ENCODE assay signal across 10 cellular contexts in the genomic region with DNA sequence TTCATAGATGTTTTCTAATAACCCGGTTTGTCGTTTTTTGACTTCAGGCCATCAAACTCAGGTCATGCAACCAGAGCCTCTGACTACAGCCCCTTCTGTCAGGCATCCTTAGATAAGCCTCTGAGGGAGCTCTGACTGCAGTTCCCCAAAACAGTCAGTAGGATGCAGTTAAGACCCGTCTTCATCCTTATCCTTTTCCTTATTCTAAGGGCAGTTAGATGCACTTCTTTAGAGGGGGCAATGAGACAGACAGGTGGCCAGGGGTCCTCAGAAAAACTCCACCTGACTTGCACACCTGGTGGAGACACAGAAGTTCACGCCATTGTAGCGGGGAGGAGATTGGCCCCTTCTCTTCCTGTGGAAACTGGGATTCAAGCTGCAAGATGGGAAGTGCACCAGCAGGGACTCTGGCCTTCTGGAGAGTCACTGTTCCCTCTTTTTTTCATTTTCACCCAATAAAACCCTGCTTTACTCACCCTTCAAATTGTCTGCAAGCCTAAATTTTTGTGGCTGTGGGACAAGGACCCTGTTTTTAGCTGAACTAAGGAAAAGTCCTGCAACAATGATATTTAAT.
DNase-seq lines count a peak whose midpoint lies in the region; ATAC-seq and TF ChIP-seq lines count a peak whose summit lies in the region.
"Had no signal": no experiment of that assay in that cellular context is flagged by ENCODE, and none has a peak within 500 bp of the region (broad histone marks: within the 10 kb centered on the region; RNA-seq: fewer than 3 reads in every experiment).

No MANE protein-coding gene starts in this region.

- no peaks in the 10 kb centered on the region for H3K27me3 ChIP-seq in tibial nerve

- H3K27ac ChIP-seq in VCaP (no peak overlapping the region), tibial nerve (no peak overlapping the region)

- CTCF ChIA-PET in activated CD4-positive, alpha-beta T cell treated with anti-CD3 and anti-CD28 coated beads for 36 hours (lab: Charles Lee): interaction anchor here (0.7 to 1.1 kb wide), 3 partner anchors 76 to 208 kb away, joined by 3 read pairs; no protein-coding TSS in a partner anchor

- TF ChIP-seq EP300 in tibial nerve (IDR thresholded peaks at IDR 0.05): no peak

- no peaks in the 10 kb centered on the region for H3K4me1 Mint-ChIP-seq in activated CD4-positive, alpha-beta T cell treated with anti-CD3 and anti-CD28 coated beads for 36 hours

- no peak overlapping the region for H3K27ac Mint-ChIP-seq in activated CD4-positive, alpha-beta T cell treated with anti-CD3 and anti-CD28 coated beads for 36 hours

- H3K9me3 Mint-ChIP-seq in activated CD4-positive, alpha-beta T cell treated with anti-CD3 and anti-CD28 coated beads for 36 hours (ENCODE audit: low read depth): peaks cover 3% of the 10 kb centered on the region

- DNase-seq in Daoy (ENCODE audit: low read depth): peak; percentile 7
- DNase-seq in kidney tubule cell (ENCODE audit: low spot score): peak; percentile 19
- DNase-seq in SW480 (ENCODE audit: low spot score): no peak
- DNase-seq in activated CD4-positive, alpha-beta T cell treated with anti-CD3 and anti-CD28 coated beads for 36 hours: no peak
- DNase-seq in tibial nerve (ENCODE audit: low spot score in 2 of 2): no peak
- DNase-seq: NCI-H1436 had no signal

- WGBS in tibial nerve, 2 donors: 37 to 42% methylated on average over 5 of the region's 5 CpGs

- no peak for TF ChIP-seq POLR2A in tibial nerve (IDR thresholded peaks at IDR 0.05)

- no peak overlapping the region for H3K4me3 Mint-ChIP-seq in activated CD4-positive, alpha-beta T cell treated with anti-CD3 and anti-CD28 coated beads for 36 hours

- peaks cover 2% of the 10 kb centered on the region for H3K27me3 Mint-ChIP-seq in activated CD4-positive, alpha-beta T cell treated with anti-CD3 and anti-CD28 coated beads for 36 hours

- no peaks in the 10 kb centered on the region for H3K36me3 ChIP-seq in tibial nerve

- H3K9me3 ChIP-seq in tibial nerve: peaks cover 0 to 7% (median 0%) of the 10 kb centered on the region in 4 donors

- no peak overlapping the region for H3K4me3 ChIP-seq in tibial nerve
- H3K4me3 ChIP-seq: lung had no signal

- TF ChIP-seq CTCF in VCaP (conservative IDR thresholded peaks at IDR 0.05) (peak; percentile 58), tibial nerve (IDR thresholded peaks at IDR 0.05) (no peak)

- ATAC-seq in HG02981 (IDR thresholded peaks at IDR 0.05; ENCODE audit: unreplicated experiment) (peak; percentile 65), HG03378 (IDR thresholded peaks at IDR 0.05; ENCODE audit: unreplicated experiment) (no peak)
- no peak for ATAC-seq in activated CD4-positive, alpha-beta T cell treated with anti-CD3 and anti-CD28 coated beads for 36 hours

- H3K4me1 ChIP-seq in tibial nerve: no peaks in the 10 kb centered on the region

- intact Hi-C loops in activated CD4-positive, alpha-beta T cell treated with anti-CD3 and anti-CD28 coated beads for 36 hours (cut with DNase I, micrococcal nuclease): no loop called here

- POLR2A ChIA-PET in activated CD4-positive, alpha-beta T cell treated with anti-CD3 and anti-CD28 coated beads for 36 hours (lab: Charles Lee): no interaction called here

- no peaks in the 10 kb centered on the region for H3K36me3 Mint-ChIP-seq in activated CD4-positive, alpha-beta T cell treated with anti-CD3 and anti-CD28 coated beads for 36 hours (ENCODE audit: low read depth)

Comparison
In these comparisons a context has a peak if more than half of its experiments do, and no peak if none do; other contexts are left out.
1. DNase-seq: peak in Daoy (single experiment) and kidney tubule cell (single experiment); none in SW480 (single experiment), activated CD4-positive, alpha-beta T cell treated with anti-CD3 and anti-CD28 coated beads for 36 hours (single experiment) and tibial nerve (0 of 2).